In genomic region chr2:20649586-20650375, GRCh38 we compare ENCODE assay signal across 8 cellular contexts. TPM values are rescaled to one million over a fixed set of nuclear protein-coding genes. Genes with fewer than 3 reads are reported as not detected.
DNase-seq lines count a peak whose midpoint lies in the region; ATAC-seq, FAIRE-seq and TF ChIP-seq lines count a peak whose summit lies in the region.

No MANE protein-coding gene starts in this region.

- ATAC-seq in A549 (no peak), mucosa of descending colon (no peak)

- H3K27ac ChIP-seq in A549: peak overlapping the region; percentile 94
- no peak overlapping the region for H3K27ac ChIP-seq in HUES64 (ENCODE audit: low read depth, low read length)
- peak overlapping the region; percentile 78 for H3K27ac ChIP-seq in colonic mucosa

- TF ChIP-seq CTCF in A549 (IDR thresholded peaks at IDR 0.05) (no peak), colonic mucosa (IDR thresholded peaks at IDR 0.05) (no peak), mucosa of descending colon (IDR thresholded peaks at IDR 0.05) (no peak)

- no peak for FAIRE-seq in A549 (lab: Jason Lieb, UNC)

- no peak for TF ChIP-seq EP300 in A549 (IDR thresholded peaks at IDR 0.05)

- H3K4me3 ChIP-seq in A549: peak overlapping the region; percentile 89
- H3K4me3 ChIP-seq in HUES64 (ENCODE audit: low read length): peak overlapping the region; percentile 81
- H3K4me3 ChIP-seq in colonic mucosa: peak overlapping the region; percentile 77
- H3K4me3 ChIP-seq in mucosa of descending colon: peak overlapping the region; percentile 69

- intact Hi-C loops in colonic mucosa (cut with DNase I) (no loop called here), mucosa of descending colon (cut with DNase I, micrococcal nuclease) (no loop called here)

- no peak for TF ChIP-seq RAD21 in A549 (conservative IDR thresholded peaks at IDR 0.05 in 1 of 2, IDR thresholded peaks at IDR 0.05 in 1 of 2)

- CTCF ChIA-PET in A549 (lab: Yijun Ruan, JAX): interaction anchor here (0.7 to 12.0 kb wide), 40 partner anchors 8 to 326 kb away, joined by 3 to 195 read pairs (median 6); partner anchors contain the start of genes GDF7 and RHOB

- no peak for TF ChIP-seq POLR2A in A549 (IDR thresholded peaks at IDR 0.05; ENCODE audit: low read length)

- WGBS in A549 (ENCODE audit: missing lambda C conversion rate): 89% methylated on average over 17 of the region's 17 CpGs
- 90% methylated on average over 17 of the region's 17 CpGs for WGBS in HUES64

- no peaks in the 10 kb centered on the region for H3K9me3 ChIP-seq in A549
- no peaks in the 10 kb centered on the region for H3K9me3 ChIP-seq in HUES64 (ENCODE audit: insufficient read depth, low read depth, low read length)
- H3K9me3 ChIP-seq in colonic mucosa: no peaks in the 10 kb centered on the region
- H3K9me3 ChIP-seq in mucosa of descending colon: no peaks in the 10 kb centered on the region

- H3K4me1 ChIP-seq in A549 (peaks cover 12% of the 10 kb centered on the region; the same call in 2 of the 3 replicates), HUES64 (ENCODE audit: insufficient read depth, low read length) (peaks cover 8% of the 10 kb centered on the region; the same call in 1 of the 2 replicates), colonic mucosa (peaks cover 10% of the 10 kb centered on the region), mucosa of descending colon (ENCODE audit: low read depth) (peaks cover 19% of the 10 kb centered on the region)

- H3K36me3 ChIP-seq in HUES64 (ENCODE audit: insufficient read depth, low read length) (no peaks in the 10 kb centered on the region), colonic mucosa (no peaks in the 10 kb centered on the region), mucosa of descending colon (ENCODE audit: low read depth) (no peaks in the 10 kb centered on the region)

- DNase-seq in A549 (ENCODE audit: low read depth in 1 of 2, low spot score in 1 of 2) (no peak), colonic mucosa (no peak), mucosa of descending colon (peak in 1 of 3 donors; percentile 28), NCI-H2107 treated with DMSO at 0.1 percent for 48 hours (lab: John Stamatoyannopoulos, UW; ENCODE audit: unreplicated experiment) (no peak), AML-193 (lab: John Stamatoyannopoulos, UW) (no peak), cerebellum (ENCODE audit: low spot score) (no peak), NCI-H2196 (lab: John Stamatoyannopoulos, UW; ENCODE audit: unreplicated experiment) (no peak)

- POLR2A ChIA-PET in A549 (lab: Yijun Ruan, JAX): interaction anchor here (1.3 to 7.0 kb wide), 3 partner anchors 202 to 208 kb away, joined by 3 to 73 read pairs (median 9); partner anchors contain the start of gene RHOB

- H3K9ac ChIP-seq in HUES64 (ENCODE audit: low read depth, low read length): no peak overlapping the region
- H3K9ac ChIP-seq in colonic mucosa (ENCODE audit: low read depth in 2 of 2, low read length in 2 of 2): peak overlapping the region; percentile 95

- H3K4me2 ChIP-seq in A549: peak overlapping the region; percentile 84

- H3K27me3 ChIP-seq in HUES64 (ENCODE audit: insufficient read depth, low read length): peaks cover 12% of the 10 kb centered on the region
- H3K27me3 ChIP-seq in colonic mucosa: no peaks in the 10 kb centered on the region

TF ChIP-seq in A549, 52 proteins besides CTCF, POLR2A, EP300 and RAD21:
- TF ChIP-seq HOXB13 (CRISPR knock-in tag; IDR thresholded peaks at IDR 0.05; ENCODE audit: low read depth): no peak
- no peak for TF ChIP-seq HEYL (CRISPR knock-in tag; IDR thresholded peaks at IDR 0.05)
- TF ChIP-seq JUNB (IDR thresholded peaks at IDR 0.05): no peak
- TF ChIP-seq BHLHE40 (IDR thresholded peaks at IDR 0.05; ENCODE audit: low read depth, low read length): no peak
- TF ChIP-seq RFX5 (IDR thresholded peaks at IDR 0.05): no peak
- no peak for TF ChIP-seq EHMT2 (IDR thresholded peaks at IDR 0.05; ENCODE audit: low read depth)
- no peak for TF ChIP-seq CHD2 (IDR thresholded peaks at IDR 0.05; ENCODE audit: low read length, partially characterized antibody)
- TF ChIP-seq RCOR1 (IDR thresholded peaks at IDR 0.05; ENCODE audit: low read depth, low read length): no peak
- TF ChIP-seq RARB (CRISPR knock-in tag; IDR thresholded peaks at IDR 0.05): no peak
- TF ChIP-seq, protein P1, sequence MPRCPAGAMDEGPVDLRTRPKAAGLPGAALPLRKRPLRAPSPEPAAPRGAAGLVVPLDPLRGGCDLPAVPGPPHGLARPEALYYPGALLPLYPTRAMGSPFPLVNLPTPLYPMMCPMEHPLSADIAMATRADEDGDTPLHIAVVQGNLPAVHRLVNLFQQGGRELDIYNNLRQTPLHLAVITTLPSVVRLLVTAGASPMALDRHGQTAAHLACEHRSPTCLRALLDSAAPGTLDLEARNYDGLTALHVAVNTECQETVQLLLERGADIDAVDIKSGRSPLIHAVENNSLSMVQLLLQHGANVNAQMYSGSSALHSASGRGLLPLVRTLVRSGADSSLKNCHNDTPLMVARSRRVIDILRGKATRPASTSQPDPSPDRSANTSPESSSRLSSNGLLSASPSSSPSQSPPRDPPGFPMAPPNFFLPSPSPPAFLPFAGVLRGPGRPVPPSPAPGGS (IDR thresholded peaks at IDR 0.05): no peak
- no peak for TF ChIP-seq CEBPB (IDR thresholded peaks at IDR 0.05)
- TF ChIP-seq KDM5A (IDR thresholded peaks at IDR 0.05): no peak
- no peak for TF ChIP-seq MAZ (IDR thresholded peaks at IDR 0.05; ENCODE audit: borderline replicate concordance, low read depth, low read length)
- TF ChIP-seq, protein P2, sequence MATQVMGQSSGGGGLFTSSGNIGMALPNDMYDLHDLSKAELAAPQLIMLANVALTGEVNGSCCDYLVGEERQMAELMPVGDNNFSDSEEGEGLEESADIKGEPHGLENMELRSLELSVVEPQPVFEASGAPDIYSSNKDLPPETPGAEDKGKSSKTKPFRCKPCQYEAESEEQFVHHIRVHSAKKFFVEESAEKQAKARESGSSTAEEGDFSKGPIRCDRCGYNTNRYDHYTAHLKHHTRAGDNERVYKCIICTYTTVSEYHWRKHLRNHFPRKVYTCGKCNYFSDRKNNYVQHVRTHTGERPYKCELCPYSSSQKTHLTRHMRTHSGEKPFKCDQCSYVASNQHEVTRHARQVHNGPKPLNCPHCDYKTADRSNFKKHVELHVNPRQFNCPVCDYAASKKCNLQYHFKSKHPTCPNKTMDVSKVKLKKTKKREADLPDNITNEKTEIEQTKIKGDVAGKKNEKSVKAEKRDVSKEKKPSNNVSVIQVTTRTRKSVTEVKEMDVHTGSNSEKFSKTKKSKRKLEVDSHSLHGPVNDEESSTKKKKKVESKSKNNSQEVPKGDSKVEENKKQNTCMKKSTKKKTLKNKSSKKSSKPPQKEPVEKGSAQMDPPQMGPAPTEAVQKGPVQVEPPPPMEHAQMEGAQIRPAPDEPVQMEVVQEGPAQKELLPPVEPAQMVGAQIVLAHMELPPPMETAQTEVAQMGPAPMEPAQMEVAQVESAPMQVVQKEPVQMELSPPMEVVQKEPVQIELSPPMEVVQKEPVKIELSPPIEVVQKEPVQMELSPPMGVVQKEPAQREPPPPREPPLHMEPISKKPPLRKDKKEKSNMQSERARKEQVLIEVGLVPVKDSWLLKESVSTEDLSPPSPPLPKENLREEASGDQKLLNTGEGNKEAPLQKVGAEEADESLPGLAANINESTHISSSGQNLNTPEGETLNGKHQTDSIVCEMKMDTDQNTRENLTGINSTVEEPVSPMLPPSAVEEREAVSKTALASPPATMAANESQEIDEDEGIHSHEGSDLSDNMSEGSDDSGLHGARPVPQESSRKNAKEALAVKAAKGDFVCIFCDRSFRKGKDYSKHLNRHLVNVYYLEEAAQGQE (IDR thresholded peaks at IDR 0.05): no peak
- no peak for TF ChIP-seq HOXB5 (CRISPR knock-in tag; IDR thresholded peaks at IDR 0.05)
- no peak for TF ChIP-seq EHF (CRISPR knock-in tag; IDR thresholded peaks at IDR 0.05)

RNA-seq across cellular contexts. Expression of gene HS1BP3, which starts 1.1 kb away (rescaled TPM):
- polyA plus RNA-seq in A549 (2011; rRNA removed) (12.4 and 13.8 TPM in 2 replicates), A549 (2017; fragmentation: RNase III; extraction: RNeasy Plus Mini Kit Qiagen cat#74134 plus additional on column Dnase treatment) (17.7 to 23.5 TPM (median 20.5 TPM) in 3 replicates)
- 19.3 and 23.8 TPM in 2 replicates for polyA plus RNA-seq in A549 (2012; cell fraction: cytosol; rRNA removed)
- 35.4 and 36.6 TPM in 2 replicates for polyA plus RNA-seq in A549 (2012; cell fraction: nucleus; rRNA removed)
- 17.5 and 21.2 TPM in 2 replicates for polyA minus RNA-seq in A549 (2011; rRNA and poly(A)+ RNA removed)
- polyA plus RNA-seq in HUES64 (2013, experiment 1 of 2): 7.3 TPM
- 10.7 TPM for polyA plus RNA-seq in HUES64 (2013, experiment 2 of 2)
- total RNA-seq in colonic mucosa (10 to 100 TPM; 21.2 to 21.5 TPM), mucosa of descending colon (10 to 100 TPM; 28.8 to 47.0 (median 29.7) TPM), cerebellum (10.0 TPM)

RNA-seq across cellular contexts. Expression of gene GDF7, which starts 17.2 kb away (rescaled TPM):
- polyA plus RNA-seq in A549 (2011; rRNA removed) (0.05 and 0.09 TPM in 2 replicates), A549 (2017; fragmentation: RNase III; extraction: RNeasy Plus Mini Kit Qiagen cat#74134 plus additional on column Dnase treatment) (0.03 TPM in 3 replicates)
- 0.01 and 0.04 TPM in 2 replicates for polyA plus RNA-seq in A549 (2012; cell fraction: cytosol; rRNA removed)
- polyA plus RNA-seq in A549 (2012; cell fraction: nucleus; rRNA removed): 0.02 and 0.07 TPM in 2 replicates
- polyA minus RNA-seq in A549 (2011; rRNA and poly(A)+ RNA removed): 0.17 and 0.19 TPM in 2 replicates
- 0.15 TPM for polyA plus RNA-seq in HUES64 (2013, experiment 1 of 2)
- polyA plus RNA-seq in HUES64 (2013, experiment 2 of 2): 0.25 TPM
- total RNA-seq in colonic mucosa (under 1 TPM; 0.05 to 0.11 TPM), mucosa of descending colon (under 1 TPM; 0.14 to 0.73 (median 0.14) TPM), cerebellum (0.45 TPM)
